17 cellular contexts compared by ENCODE assay signal in genomic region chr12:101229841-101230241, GRCh38. TPM values are rescaled to one million over a fixed set of nuclear protein-coding genes. Genes with fewer than 3 reads are reported as not detected.
DNase-seq lines count a peak whose midpoint lies in the region; ATAC-seq, FAIRE-seq and TF ChIP-seq lines count a peak whose summit lies in the region.
"Had no signal": no experiment of that assay in that cellular context is flagged by ENCODE, and none has a peak within 500 bp of the region (broad histone marks: within the 10 kb centered on the region; RNA-seq: fewer than 3 reads in every experiment).

No MANE protein-coding gene starts in this region.

- ATAC-seq in HG02884 (IDR thresholded peaks at IDR 0.05; ENCODE audit: unreplicated experiment) = no peak
- no peak for ATAC-seq in HG03442 (IDR thresholded peaks at IDR 0.05; ENCODE audit: unreplicated experiment)

- no peak overlapping the region for H3K27ac Mint-ChIP-seq in activated CD4-positive, alpha-beta T cell treated with anti-CD3 and anti-CD28 coated beads, Interleukin-2, amount 10 ng/mL, durations not matched to agents 7 days and 5 days

- no peaks in the 10 kb centered on the region for H3K4me1 Mint-ChIP-seq in activated CD4-positive, alpha-beta T cell treated with anti-CD3 and anti-CD28 coated beads, Interleukin-2, amount 10 ng/mL, durations not matched to agents 7 days and 5 days

- FAIRE-seq in keratinocyte (lab: Jason Lieb, UNC) = no peak

- no peaks in the 10 kb centered on the region for H3K9me1 ChIP-seq in keratinocyte (ENCODE audit: control insufficient read depth, extremely low read depth, insufficient read depth, low read length)

- H3K4me3 ChIP-seq in keratinocyte (ENCODE audit: control insufficient read depth in 2 of 3, extremely low read depth in 1 of 3, insufficient read depth in 2 of 3, low read depth in 1 of 3, low read length in 3 of 3) = no peak overlapping the region

- H4K20me1 ChIP-seq in keratinocyte (ENCODE audit: control insufficient read depth, extremely low read depth, insufficient read depth, low read length) = no peaks in the 10 kb centered on the region

- peak overlapping the region; percentile 58 for H3K27ac ChIP-seq in keratinocyte (ENCODE audit: control insufficient read depth, insufficient read depth, low read length)
- H3K27ac ChIP-seq: C4-2B had no signal

- CTCF ChIA-PET in activated CD4-positive, alpha-beta T cell treated with anti-CD3 and anti-CD28 coated beads, Interleukin-2, amount 10 ng/mL, durations not matched to agents 7 days and 5 days (lab: Charles Lee) = no interaction called here

- H3K9me3 Mint-ChIP-seq in activated CD4-positive, alpha-beta T cell treated with anti-CD3 and anti-CD28 coated beads, Interleukin-2, amount 10 ng/mL, durations not matched to agents 7 days and 5 days = no peaks in the 10 kb centered on the region

- TF ChIP-seq CTCF in keratinocyte (optimal IDR thresholded peaks at IDR 0.05 in 1 of 3, IDR thresholded peaks at IDR 0.05 in 1 of 3, conservative IDR thresholded peaks at IDR 0.05 in 1 of 3; ENCODE audit: extremely low read depth in 1 of 3, insufficient read depth in 2 of 3, low read length in 3 of 3) = no peak

- H3K9ac ChIP-seq in keratinocyte (ENCODE audit: control insufficient read depth, extremely low read depth, insufficient read depth, low read length) = peak overlapping the region; percentile 14

- H3K4me1 ChIP-seq in keratinocyte (ENCODE audit: control insufficient read depth, extremely low read depth, insufficient read depth, low read length) = peaks cover 13% of the 10 kb centered on the region

- H3K9me3 ChIP-seq in keratinocyte (ENCODE audit: control insufficient read depth, low read depth, low read length) = no peaks in the 10 kb centered on the region

- H3K36me3 Mint-ChIP-seq in activated CD4-positive, alpha-beta T cell treated with anti-CD3 and anti-CD28 coated beads, Interleukin-2, amount 10 ng/mL, durations not matched to agents 7 days and 5 days (ENCODE audit: low read depth) = no peaks in the 10 kb centered on the region

- H3K4me3 Mint-ChIP-seq in activated CD4-positive, alpha-beta T cell treated with anti-CD3 and anti-CD28 coated beads, Interleukin-2, amount 10 ng/mL, durations not matched to agents 7 days and 5 days = no peak overlapping the region

- H2AFZ ChIP-seq in keratinocyte (ENCODE audit: control insufficient read depth, low read length) = no peak overlapping the region

- H3K4me2 ChIP-seq in keratinocyte (ENCODE audit: control insufficient read depth, extremely low read depth, insufficient read depth, low read depth, low read length) = no peak overlapping the region

- DNase-seq in DMS79 (lab: John Stamatoyannopoulos, UW) (peak; percentile 95), NCI-H69 (lab: John Stamatoyannopoulos, UW) (peak; percentile 23), keratinocyte (ENCODE audit: low read depth, low spot score) (no peak), pons (ENCODE audit: low spot score) (peak; percentile 7), NCI-H1092 treated with DMSO at 0.1 percent for 48 hours (lab: John Stamatoyannopoulos, UW) (no peak)
- DNase-seq in activated CD4-positive, alpha-beta T cell treated with anti-CD3 and anti-CD28 coated beads, Interleukin-2, amount 10 ng/mL, durations not matched to agents 7 days and 5 days = no peak
- DNase-seq: DMS 273 treated with DMSO at 0.1 percent for 48 hours, NCI-H1105, NCI-H1694 treated with DMSO at 0.1 percent for 48 hours, NCI-H748 treated with DMSO at 0.1 percent for 48 hours had no signal

- dilution Hi-C loops in keratinocyte (cut with MboI; ENCODE audit: extremely low pct_ligation_motif_present, low sequenced_read_pairs) = no loop called here

- no peaks in the 10 kb centered on the region for H3K79me2 ChIP-seq in keratinocyte (ENCODE audit: control insufficient read depth, insufficient read depth, low read length)

- no peaks in the 10 kb centered on the region for H3K27me3 ChIP-seq in keratinocyte (ENCODE audit: control insufficient read depth, extremely low read depth, insufficient read depth, low read length)

- peaks cover 2% of the 10 kb centered on the region for H3K27me3 Mint-ChIP-seq in activated CD4-positive, alpha-beta T cell treated with anti-CD3 and anti-CD28 coated beads, Interleukin-2, amount 10 ng/mL, durations not matched to agents 7 days and 5 days

- H3K36me3 ChIP-seq in keratinocyte (ENCODE audit: control insufficient read depth in 2 of 2, extremely low read depth in 1 of 2, insufficient read depth in 2 of 2, low read length in 2 of 2) = no peaks in the 10 kb centered on the region

- POLR2A ChIA-PET in activated CD4-positive, alpha-beta T cell treated with anti-CD3 and anti-CD28 coated beads, Interleukin-2, amount 10 ng/mL, durations not matched to agents 7 days and 5 days (lab: Charles Lee) = no interaction called here

RNA-seq across cellular contexts. Expression of gene SLC5A8, which starts 19.8 kb away (rescaled TPM):
- not detected in 3 replicates for polyA plus RNA-seq in keratinocyte
- polyA plus RNA-seq in keratinocyte (2011; ENCODE audit: low read depth) = not detected
- polyA plus RNA-seq in keratinocyte (2011; cell fraction: cytosol; rRNA removed) = not detected in 2 replicates
- polyA plus RNA-seq in keratinocyte (2011; cell fraction: nucleus; rRNA removed) = 0.03 TPM in 1 of 2 replicates, not detected in the other
- not detected in 2 replicates for polyA plus RNA-seq in keratinocyte (2012; ENCODE audit: low replicate concordance)
- not detected in 3 replicates for polyA minus RNA-seq in keratinocyte
- polyA minus RNA-seq in keratinocyte (2011; cell fraction: cytosol; rRNA and poly(A)+ RNA removed) = not detected
- not detected in 2 replicates for polyA minus RNA-seq in keratinocyte (2011; cell fraction: nucleus; rRNA and poly(A)+ RNA removed)
- total RNA-seq in activated CD4-positive, alpha-beta T cell treated with anti-CD3 and anti-CD28 coated beads, Interleukin-2, amount 10 ng/mL, durations not matched to agents 7 days and 5 days = not detected
- total RNA-seq: A673, H4, MCF 10A, SK-MEL-5 had no signal

RNA-seq across cellular contexts. Expression of gene UTP20, which starts 50.1 kb away (rescaled TPM):
- polyA plus RNA-seq in keratinocyte = 8.6 to 14.8 TPM (median 13.5 TPM) in 3 replicates
- polyA plus RNA-seq in keratinocyte (2011; ENCODE audit: low read depth) = 4.0 TPM
- 4.0 and 7.9 TPM in 2 replicates for polyA plus RNA-seq in keratinocyte (2011; cell fraction: cytosol; rRNA removed)
- polyA plus RNA-seq in keratinocyte (2011; cell fraction: nucleus; rRNA removed) = 13.1 and 17.5 TPM in 2 replicates
- polyA plus RNA-seq in keratinocyte (2012; ENCODE audit: low replicate concordance) = 3.7 and 10.7 TPM in 2 replicates
- 11.5 to 26.7 TPM (median 13.4 TPM) in 3 replicates for polyA minus RNA-seq in keratinocyte
- 6.5 TPM for polyA minus RNA-seq in keratinocyte (2011; cell fraction: cytosol; rRNA and poly(A)+ RNA removed)
- 21.6 and 36.1 TPM in 2 replicates for polyA minus RNA-seq in keratinocyte (2011; cell fraction: nucleus; rRNA and poly(A)+ RNA removed)
- total RNA-seq in activated CD4-positive, alpha-beta T cell treated with anti-CD3 and anti-CD28 coated beads, Interleukin-2, amount 10 ng/mL, durations not matched to agents 7 days and 5 days = 10 to 100 TPM; 14.7 to 15.9 TPM

Comparison
In these comparisons a context has a peak if more than half of its experiments do, and no peak if none do; other contexts are left out.
1. DNase-seq: peak in DMS79 (single experiment), NCI-H69 (single experiment) and pons (single experiment); none in keratinocyte (single experiment), NCI-H1092 treated with DMSO at 0.1 percent for 48 hours (single experiment) and activated CD4-positive, alpha-beta T cell treated with anti-CD3 and anti-CD28 coated beads, Interleukin-2, amount 10 ng/mL, durations not matched to agents 7 days and 5 days (single experiment).